In genomic region chr17:68599091-68599872, GRCh38 we compare ENCODE assay signal across 9 cellular contexts. TPM values are rescaled to one million over a fixed set of nuclear protein-coding genes. Genes with fewer than 3 reads are reported as not detected.
DNase-seq lines count a peak whose midpoint lies in the region; ATAC-seq and TF ChIP-seq lines count a peak whose summit lies in the region.
"Had no signal": no experiment of that assay in that cellular context is flagged by ENCODE, and none has a peak within 500 bp of the region (broad histone marks: within the 10 kb centered on the region; RNA-seq: fewer than 3 reads in every experiment).

No MANE protein-coding gene starts in this region.

- H3K27ac ChIP-seq in cardiac muscle cell = peak overlapping the region; percentile 65
- H3K27ac ChIP-seq in ectodermal cell (ENCODE audit: insufficient read depth, low read depth, low read length, poor library complexity, severe bottlenecking) = no peak overlapping the region
- H3K27ac ChIP-seq in mucosa of rectum (ENCODE audit: low read depth in 2 of 2, low read length in 2 of 2) = peak overlapping the region; percentile 42 to 43
- H3K27ac ChIP-seq in upper lobe of left lung = peak overlapping the region; percentile 87 to 93 (median 90)

- ATAC-seq in Right ventricle myocardium inferior (no peak), upper lobe of left lung (ENCODE audit: low FRiP score in 2 of 2) (peak in 1 of 2 donors; percentile 66), GM21367 (IDR thresholded peaks at IDR 0.05; ENCODE audit: unreplicated experiment) (no peak)

- intact Hi-C loops in Right ventricle myocardium inferior (cut with DNase I) = loop anchor here (10.0 kb wide), 1 partner anchor 54 kb away; no protein-coding TSS in a partner anchor

- TF ChIP-seq EP300 in upper lobe of left lung (IDR thresholded peaks at IDR 0.05) = no peak

- TF ChIP-seq CTCF in cardiac muscle cell (IDR thresholded peaks at IDR 0.05; ENCODE audit: low read depth, low read length) = no peak
- TF ChIP-seq CTCF in upper lobe of left lung (IDR thresholded peaks at IDR 0.05) = no peak

- no peaks in the 10 kb centered on the region for H3K9me3 ChIP-seq in cardiac muscle cell (ENCODE audit: low read depth)
- H3K9me3 ChIP-seq in ectodermal cell (ENCODE audit: control insufficient read depth, low read length) = no peaks in the 10 kb centered on the region
- H3K9me3 ChIP-seq in mucosa of rectum (ENCODE audit: control insufficient read depth in 2 of 2, low read length in 2 of 2) = no peaks in the 10 kb centered on the region
- no peaks in the 10 kb centered on the region for H3K9me3 ChIP-seq in upper lobe of left lung

- DNase-seq in cardiac muscle cell (ENCODE audit: low read depth in 1 of 2, low spot score in 1 of 2) (no peak), Right ventricle myocardium inferior (ENCODE audit: missing footprints) (no peak), upper lobe of left lung (no peak), epidermal melanocyte (ENCODE audit: insufficient read length, low spot score) (no peak), DMS53 treated with DMSO at 0.1 percent for 48 hours (lab: John Stamatoyannopoulos, UW; ENCODE audit: unreplicated experiment) (no peak)

- H3K36me3 ChIP-seq in cardiac muscle cell = no peaks in the 10 kb centered on the region
- no peaks in the 10 kb centered on the region for H3K36me3 ChIP-seq in ectodermal cell (ENCODE audit: control insufficient read depth, insufficient read depth, low read length)
- no peaks in the 10 kb centered on the region for H3K36me3 ChIP-seq in mucosa of rectum (ENCODE audit: control insufficient read depth in 2 of 2, insufficient read depth in 2 of 2, low read length in 2 of 2)
- H3K36me3 ChIP-seq in upper lobe of left lung = no peaks in the 10 kb centered on the region

- WGBS in ectodermal cell, 2 experiments = 64 to 66% methylated on average over 10 to 11 of the region's 11 CpGs
- WGBS in upper lobe of left lung, 2 donors = 50 to 53% methylated on average over 11 of the region's 11 CpGs

- H3K9ac ChIP-seq in mucosa of rectum (ENCODE audit: low read depth in 1 of 2, low read length in 2 of 2) = peak overlapping the region in 1 of 2 donors; percentile 41

- H3K27me3 ChIP-seq in cardiac muscle cell (no peaks in the 10 kb centered on the region), ectodermal cell (ENCODE audit: control insufficient read depth, insufficient read depth, low read length, poor library complexity, severe bottlenecking) (peaks cover 59% of the 10 kb centered on the region), mucosa of rectum (ENCODE audit: control insufficient read depth in 2 of 2, insufficient read depth in 2 of 2, low read length in 2 of 2) (peaks cover 27 to 34% of the 10 kb centered on the region in 2 donors), upper lobe of left lung (peaks cover 0 to 21% (median 0%) of the 10 kb centered on the region in 4 donors)

- TF ChIP-seq POLR2A in upper lobe of left lung (IDR thresholded peaks at IDR 0.05) = peak in 1 of 4 donors; percentile 58

- H3K4me1 ChIP-seq in cardiac muscle cell (ENCODE audit: low read depth) (peaks cover 14% of the 10 kb centered on the region), ectodermal cell (ENCODE audit: control insufficient read depth, insufficient read depth, low read length) (no peaks in the 10 kb centered on the region), mucosa of rectum (ENCODE audit: control insufficient read depth in 2 of 2, insufficient read depth in 2 of 2, low read length in 2 of 2) (peaks cover 4 to 6% of the 10 kb centered on the region in 2 donors), upper lobe of left lung (peaks cover 27 to 52% (median 35%) of the 10 kb centered on the region in 4 donors)

- H3K4me3 ChIP-seq in cardiac muscle cell (peak overlapping the region; percentile 82), ectodermal cell (ENCODE audit: insufficient read depth, low read depth, low read length) (peak overlapping the region; percentile 54), mucosa of rectum (ENCODE audit: low read length in 2 of 2) (peak overlapping the region; percentile 58 to 60), upper lobe of left lung (peak overlapping the region; percentile 50 to 76 (median 66))

RNA-seq across cellular contexts. Expression of gene FAM20A, which starts 1.9 kb away (rescaled TPM):
- total RNA-seq in cardiac muscle cell (15.7 and 15.9 TPM in 2 replicates), Right ventricle myocardium inferior (4.6 TPM), upper lobe of left lung (100 to 1,000 TPM in 2 of 6 donors, 10 to 100 TPM in 4; 40.3 to 150 (median 59.7) TPM)
- 11.5 and 15.6 TPM in 2 replicates for polyA plus RNA-seq in cardiac muscle cell
- polyA plus RNA-seq in ectodermal cell (2013, experiment 1 of 4) = 0.24 TPM
- 0.66 TPM for polyA plus RNA-seq in ectodermal cell (2013, experiment 2 of 4)
- polyA plus RNA-seq in ectodermal cell (2013, experiment 3 of 4) = 0.21 TPM
- polyA plus RNA-seq in ectodermal cell (2013, experiment 4 of 4) = 0.57 TPM
- total RNA-seq: LHCN-M2 had no signal
